In genomic region chr7:135920478-135920877, GRCh38 we compare ENCODE assay signal across 34 cellular contexts. TPM values are rescaled to one million over a fixed set of nuclear protein-coding genes. Genes with fewer than 3 reads are reported as not detected.
A peak's percentile ranks its signal among the peaks of the same experiment; 100 is the strongest.
DNase-seq lines count a peak whose midpoint lies in the region; ATAC-seq and TF ChIP-seq lines count a peak whose summit lies in the region.
"Had no signal": no experiment of that assay in that cellular context is flagged by ENCODE, and none has a peak within 500 bp of the region (broad histone marks: within the 10 kb centered on the region; RNA-seq: fewer than 3 reads in every experiment).

No MANE protein-coding gene starts in this region.

- no peaks in the 10 kb centered on the region for H3F3A ChIP-seq in MM.1S (ENCODE audit: insufficient read depth, low read length)

- H3K36me3 ChIP-seq in esophagus muscularis mucosa: no peaks in the 10 kb centered on the region
- no peaks in the 10 kb centered on the region for H3K36me3 ChIP-seq in MM.1S (replicated peaks; ENCODE audit: insufficient read depth, low read length)
- H3K36me3 ChIP-seq: prostate gland, sigmoid colon, transverse colon had no signal

- 70% methylated on average over 7 of the region's 7 CpGs for WGBS in esophagus muscularis mucosa

- H4K20me1 ChIP-seq in MM.1S (ENCODE audit: insufficient read depth, low read length): no peaks in the 10 kb centered on the region

- DNase-seq in esophagus muscularis mucosa (ENCODE audit: extremely low spot score): peak; percentile 70
- DNase-seq in NCI-H2107 treated with DMSO at 0.1 percent for 48 hours (lab: John Stamatoyannopoulos, UW; ENCODE audit: unreplicated experiment): no peak
- DNase-seq in MM.1S: no peak
- DNase-seq in DMS79 (lab: John Stamatoyannopoulos, UW): no peak
- no peak for DNase-seq in NCI-H82 (lab: John Stamatoyannopoulos, UW)
- DNase-seq: ACHN; activated CD4-positive, alpha-beta T cell treated with anti-CD3 and anti-CD28 coated beads, Interleukin-2, amount 10 ng/mL, durations not matched to agents 24 days and 14 days; activated effector memory CD4-positive, alpha-beta T cell treated with Interleukin-2 at 50 U/mL for 16 hours; activated T-cell treated with anti-CD3 and anti-CD28 coated beads, Interleukin-2, amount 50 U/mL, for 1 hour; aorta; CD8-positive, alpha-beta memory T cell; DMS153; effector CD8-positive, alpha-beta T cell; H7; hypothalamus; left cardiac atrium; mucosa of descending colon; natural killer cell; NCI-H1048; NCI-H2107; NCI-H446; NCI-H774; occipital lobe; sigmoid colon; stimulated activated CD4-positive, alpha-beta T cell treated with anti-CD3 and anti-CD28 coated beads, Interleukin-12 subunit alpha, Interleukin-12 subunit beta, amount 100 ng/mL, for 4 hours; stimulated activated CD4-positive, alpha-beta T cell treated with anti-CD3 and anti-CD28 coated beads, Interleukin-4, amount 100 ng/mL, for 1 hour; T1000; transverse colon had no signal

- no peak for TF ChIP-seq POLR2A in esophagus muscularis mucosa (IDR thresholded peaks at IDR 0.05; ENCODE audit: low read depth)

- no peak overlapping the region for H2AFZ ChIP-seq in MM.1S (ENCODE audit: low read length)

- H3K9me2 ChIP-seq in MM.1S (replicated peaks; ENCODE audit: insufficient read depth, low read length): no peaks in the 10 kb centered on the region

- H3K27me3 ChIP-seq in esophagus muscularis mucosa (no peaks in the 10 kb centered on the region), MM.1S (replicated peaks; ENCODE audit: insufficient read depth, low read length) (no peaks in the 10 kb centered on the region)
- H3K27me3 ChIP-seq: sigmoid colon, transverse colon had no signal

- H3K9me3 ChIP-seq in esophagus muscularis mucosa (no peaks in the 10 kb centered on the region), MM.1S (replicated peaks; ENCODE audit: insufficient read depth, low read length) (no peaks in the 10 kb centered on the region)
- H3K9me3 ChIP-seq: mucosa of descending colon, prostate gland, sigmoid colon, transverse colon had no signal

- TF ChIP-seq CTCF in esophagus muscularis mucosa (IDR thresholded peaks at IDR 0.05): no peak
- no peak for TF ChIP-seq CTCF in MM.1S (IDR thresholded peaks at IDR 0.05; ENCODE audit: low read length)

- no peak for TF ChIP-seq EP300 in esophagus muscularis mucosa (IDR thresholded peaks at IDR 0.05)

- H3K9ac ChIP-seq in MM.1S (ENCODE audit: low read length): no peak overlapping the region

- ATAC-seq in GM18868 (IDR thresholded peaks at IDR 0.05; ENCODE audit: unreplicated experiment): peak; percentile 72
- peak; percentile 56 for ATAC-seq in GM21390 (IDR thresholded peaks at IDR 0.05; ENCODE audit: unreplicated experiment)
- ATAC-seq in HG02870 (IDR thresholded peaks at IDR 0.05; ENCODE audit: unreplicated experiment): peak; percentile 63
- ATAC-seq: left cardiac atrium, mucosa of descending colon, natural killer cell, WTC11 had no signal

- no peaks in the 10 kb centered on the region for H3K79me2 ChIP-seq in MM.1S (ENCODE audit: low read length)

- no peak overlapping the region for H3K4me2 ChIP-seq in MM.1S (ENCODE audit: low read depth, low read length)

- H3K4me3 ChIP-seq in esophagus muscularis mucosa (no peak overlapping the region), MM.1S (ENCODE audit: low read length) (no peak overlapping the region)
- H3K4me3 ChIP-seq: lung, mucosa of descending colon, prostate gland, sigmoid colon, transverse colon had no signal

- H3K4me1 ChIP-seq in esophagus muscularis mucosa (no peaks in the 10 kb centered on the region), MM.1S (ENCODE audit: low read length) (no peaks in the 10 kb centered on the region)
- H3K4me1 ChIP-seq: prostate gland, sigmoid colon, transverse colon had no signal

- H3K27ac ChIP-seq in esophagus muscularis mucosa (replicated peaks in 1 of 4) (no peak overlapping the region), MM.1S (ENCODE audit: low read length) (no peak overlapping the region)
- H3K27ac ChIP-seq: prostate gland, sigmoid colon, transverse colon had no signal

- intact Hi-C loops in esophagus muscularis mucosa (cut with DNase I): no loop called here

RNA-seq across cellular contexts. Expression of gene MTPN, which starts 56.7 kb away (rescaled TPM):
- total RNA-seq in esophagus muscularis mucosa: 10 to 100 TPM; 68.8 to 74.9 (median 71.5) TPM
